ENCODE assay signal across 8 cellular contexts in the genomic region with DNA sequence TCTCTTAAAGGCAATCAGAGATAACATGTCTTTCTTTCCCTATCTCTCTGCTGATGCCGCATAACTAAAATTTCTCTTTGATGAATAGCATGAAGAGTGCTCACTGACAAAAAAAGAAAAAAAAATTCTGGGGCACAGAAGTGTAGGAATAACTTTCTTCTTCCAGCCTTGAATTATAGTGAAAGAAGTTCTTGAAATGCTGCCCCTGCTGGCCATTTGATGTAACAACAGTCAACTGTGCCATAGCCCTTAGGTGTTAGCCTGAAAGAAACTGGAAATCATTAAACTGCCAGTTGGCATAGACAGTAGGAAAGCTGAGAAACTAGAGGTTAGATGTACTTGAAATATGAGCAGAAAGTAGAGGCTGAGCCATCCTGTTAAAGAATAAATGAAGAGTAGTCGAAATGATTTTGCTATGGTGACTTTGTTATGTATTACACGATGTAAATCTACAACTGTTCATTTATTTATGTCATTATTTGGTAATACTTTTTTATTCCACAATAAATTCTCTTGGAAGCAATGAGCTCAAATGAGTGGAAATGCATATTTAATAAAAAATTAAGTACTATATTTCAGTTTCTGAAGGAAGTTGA. TPM values are rescaled to one million over a fixed set of nuclear protein-coding genes. Genes with fewer than 3 reads are reported as not detected.
DNase-seq lines count a peak whose midpoint lies in the region; ATAC-seq and TF ChIP-seq lines count a peak whose summit lies in the region.

No MANE protein-coding gene starts in this region.

- H3K4me1 Mint-ChIP-seq in T-helper 17 cell (no peaks in the 10 kb centered on the region), endothelial cell (ENCODE audit: unreplicated experiment) (no peaks in the 10 kb centered on the region)
- peaks cover 0 to 2% (median 0%) of the 10 kb centered on the region in 4 donors for H3K4me1 Mint-ChIP-seq in naive thymus-derived CD8-positive, alpha-beta T cell
- no peaks in the 10 kb centered on the region for H3K4me1 Mint-ChIP-seq in activated T-helper 1 cell treated with anti-CD3 and anti-CD28 coated beads, Interleukin-12 subunit alpha, Interleukin-12 subunit beta, Interleukin-2, Interleukin-4 antibody, amounts not matched to agents 30 ng/mL and 10 ng/mL and 1 ng/mL, durations not matched to agents 14 hours and 24 hours and 36 hours (ENCODE audit: low read depth)

- H3K27me3 Mint-ChIP-seq in T-helper 17 cell (peaks cover 15% of the 10 kb centered on the region), endothelial cell (ENCODE audit: unreplicated experiment) (no peaks in the 10 kb centered on the region)
- peaks cover 7 to 17% (median 8%) of the 10 kb centered on the region in 5 donors for H3K27me3 Mint-ChIP-seq in naive thymus-derived CD8-positive, alpha-beta T cell
- peaks cover 3% of the 10 kb centered on the region for H3K27me3 Mint-ChIP-seq in activated T-helper 1 cell treated with anti-CD3 and anti-CD28 coated beads, Interleukin-12 subunit alpha, Interleukin-12 subunit beta, Interleukin-2, Interleukin-4 antibody, amounts not matched to agents 30 ng/mL and 10 ng/mL and 1 ng/mL, durations not matched to agents 14 hours and 24 hours and 36 hours (ENCODE audit: insufficient read depth)

- H3K36me3 Mint-ChIP-seq in T-helper 17 cell (ENCODE audit: low read depth): no peaks in the 10 kb centered on the region
- H3K36me3 Mint-ChIP-seq in endothelial cell (ENCODE audit: low read depth, unreplicated experiment): no peaks in the 10 kb centered on the region
- H3K36me3 Mint-ChIP-seq in naive thymus-derived CD8-positive, alpha-beta T cell: peaks cover 0 to 2% (median 0%) of the 10 kb centered on the region in 3 donors
- no peaks in the 10 kb centered on the region for H3K36me3 Mint-ChIP-seq in activated T-helper 1 cell treated with anti-CD3 and anti-CD28 coated beads, Interleukin-12 subunit alpha, Interleukin-12 subunit beta, Interleukin-2, Interleukin-4 antibody, amounts not matched to agents 30 ng/mL and 10 ng/mL and 1 ng/mL, durations not matched to agents 14 hours and 24 hours and 36 hours (ENCODE audit: low read depth)

- H3K9me3 Mint-ChIP-seq in endothelial cell (ENCODE audit: unreplicated experiment): no peaks in the 10 kb centered on the region
- H3K9me3 Mint-ChIP-seq in naive thymus-derived CD8-positive, alpha-beta T cell: peaks cover 0 to 10% (median 2%) of the 10 kb centered on the region in 9 donors
- no peaks in the 10 kb centered on the region for H3K9me3 Mint-ChIP-seq in activated T-helper 1 cell treated with anti-CD3 and anti-CD28 coated beads, Interleukin-12 subunit alpha, Interleukin-12 subunit beta, Interleukin-2, Interleukin-4 antibody, amounts not matched to agents 30 ng/mL and 10 ng/mL and 1 ng/mL, durations not matched to agents 14 hours and 24 hours and 36 hours

- ATAC-seq in HG02642 (IDR thresholded peaks at IDR 0.05; ENCODE audit: poor library complexity, unreplicated experiment) (peak; percentile 43), T-helper 17 cell (peak; percentile 60), GM18519 (IDR thresholded peaks at IDR 0.05; ENCODE audit: low FRiP score, unreplicated experiment) (no peak)
- ATAC-seq in naive thymus-derived CD8-positive, alpha-beta T cell: peak in 1 of 2 donors; percentile 39

- POLR2A ChIA-PET in naive thymus-derived CD8-positive, alpha-beta T cell (lab: Charles Lee): no interaction called here

- intact Hi-C loops in activated T-helper 1 cell treated with anti-CD3 and anti-CD28 coated beads, Interleukin-12 subunit alpha, Interleukin-12 subunit beta, Interleukin-2, Interleukin-4 antibody, amounts not matched to agents 30 ng/mL and 10 ng/mL and 1 ng/mL, durations not matched to agents 14 hours and 24 hours and 36 hours (cut with micrococcal nuclease): no loop called here

- peak; percentile 10 for DNase-seq in NCI-H510A treated with DMSO at 0.1 percent for 48 hours (lab: John Stamatoyannopoulos, UW)
- DNase-seq in NCI-H510A (lab: John Stamatoyannopoulos, UW): no peak
- DNase-seq in T-helper 17 cell: peak in 1 of 3 donors; percentile 13
- DNase-seq in endothelial cell (ENCODE audit: low spot score): peak; percentile 42
- peak in 6 of 10 donors; percentile 9 to 37 (median 28) for DNase-seq in naive thymus-derived CD8-positive, alpha-beta T cell
- no peak for DNase-seq in activated T-helper 1 cell treated with anti-CD3 and anti-CD28 coated beads, Interleukin-12 subunit alpha, Interleukin-12 subunit beta, Interleukin-2, Interleukin-4 antibody, amounts not matched to agents 30 ng/mL and 10 ng/mL and 1 ng/mL, durations not matched to agents 14 hours and 24 hours and 36 hours (ENCODE audit: low spot score)

- peak; percentile 97 for TF ChIP-seq CTCF in endothelial cell (IDR thresholded peaks at IDR 0.05; ENCODE audit: unreplicated experiment)

- H3K27ac Mint-ChIP-seq in T-helper 17 cell: no peak overlapping the region
- no peak overlapping the region for H3K27ac Mint-ChIP-seq in endothelial cell (ENCODE audit: unreplicated experiment)
- no peak overlapping the region for H3K27ac Mint-ChIP-seq in naive thymus-derived CD8-positive, alpha-beta T cell
- no peak overlapping the region for H3K27ac Mint-ChIP-seq in activated T-helper 1 cell treated with anti-CD3 and anti-CD28 coated beads, Interleukin-12 subunit alpha, Interleukin-12 subunit beta, Interleukin-2, Interleukin-4 antibody, amounts not matched to agents 30 ng/mL and 10 ng/mL and 1 ng/mL, durations not matched to agents 14 hours and 24 hours and 36 hours

- H3K4me3 Mint-ChIP-seq in T-helper 17 cell (no peak overlapping the region), endothelial cell (ENCODE audit: unreplicated experiment) (no peak overlapping the region)
- H3K4me3 Mint-ChIP-seq in naive thymus-derived CD8-positive, alpha-beta T cell: no peak overlapping the region
- no peak overlapping the region for H3K4me3 Mint-ChIP-seq in activated T-helper 1 cell treated with anti-CD3 and anti-CD28 coated beads, Interleukin-12 subunit alpha, Interleukin-12 subunit beta, Interleukin-2, Interleukin-4 antibody, amounts not matched to agents 30 ng/mL and 10 ng/mL and 1 ng/mL, durations not matched to agents 14 hours and 24 hours and 36 hours

- H3K9me3 ChIP-seq in T-helper 17 cell (ENCODE audit: control insufficient read depth, low read length, poor library complexity, severe bottlenecking): no peaks in the 10 kb centered on the region

RNA-seq across cellular contexts. Expression of a gene that starts 48.3 kb away (rescaled TPM):
- total RNA-seq in T-helper 17 cell (1 to 10 TPM; 2.7 to 8.0 TPM), endothelial cell (ENCODE audit: unreplicated experiment) (113 TPM)
- total RNA-seq in naive thymus-derived CD8-positive, alpha-beta T cell: 1 to 10 TPM; 6.1 to 6.9 TPM
- 10 to 100 TPM; 12.9 to 16.0 (median 14.7) TPM for polyA plus RNA-seq in naive thymus-derived CD8-positive, alpha-beta T cell
- 0.96 and 1.5 TPM in 2 replicates for total RNA-seq in activated T-helper 1 cell treated with anti-CD3 and anti-CD28 coated beads, Interleukin-12 subunit alpha, Interleukin-12 subunit beta, Interleukin-2, Interleukin-4 antibody, amounts not matched to agents 30 ng/mL and 10 ng/mL and 1 ng/mL, durations not matched to agents 14 hours and 24 hours and 36 hours

Comparison
In these comparisons a context has a peak if more than half of its experiments do, and no peak if none do; other contexts are left out.
1. DNase-seq: peak in NCI-H510A treated with DMSO at 0.1 percent for 48 hours (single experiment), endothelial cell (single experiment) and naive thymus-derived CD8-positive, alpha-beta T cell (6 of 10); none in NCI-H510A (single experiment) and activated T-helper 1 cell treated with anti-CD3 and anti-CD28 coated beads, Interleukin-12 subunit alpha, Interleukin-12 subunit beta, Interleukin-2, Interleukin-4 antibody, amounts not matched to agents 30 ng/mL and 10 ng/mL and 1 ng/mL, durations not matched to agents 14 hours and 24 hours and 36 hours (single experiment).
2. RNA of a gene that starts 48.3 kb away (total RNA-seq): 113 TPM in endothelial cell (single experiment); 2.7 to 8.0 TPM in T-helper 17 cell, 6.1 to 6.9 TPM in naive thymus-derived CD8-positive, alpha-beta T cell and 0.96 to 1.5 TPM in activated T-helper 1 cell treated with anti-CD3 and anti-CD28 coated beads, Interleukin-12 subunit alpha, Interleukin-12 subunit beta, Interleukin-2, Interleukin-4 antibody, amounts not matched to agents 30 ng/mL and 10 ng/mL and 1 ng/mL, durations not matched to agents 14 hours and 24 hours and 36 hours; every median in the first group is over 10 times any median in the second.